Comparison of ENCODE assay signal across 11 cellular contexts in genomic region chr12:116121453-116121871, GRCh38.
DNase-seq lines count a peak whose midpoint lies in the region; ATAC-seq and TF ChIP-seq lines count a peak whose summit lies in the region.
"Had no signal": no experiment of that assay in that cellular context is flagged by ENCODE, and none has a peak within 500 bp of the region (broad histone marks: within the 10 kb centered on the region; RNA-seq: fewer than 3 reads in every experiment).

No MANE protein-coding gene starts in this region.

- no peaks in the 10 kb centered on the region for H3K36me3 Mint-ChIP-seq in activated T-cell treated with anti-CD3 and anti-CD28 coated beads, Interleukin-2, amount 50 U/mL, for 24 hours (ENCODE audit: low read depth)

- H3K4me3 Mint-ChIP-seq in activated T-cell treated with anti-CD3 and anti-CD28 coated beads, Interleukin-2, amount 50 U/mL, for 24 hours, result peak overlapping the region; percentile 37

- H3K4me1 ChIP-seq in uterus, result peaks cover 0 to 22% of the 10 kb centered on the region in 2 donors

- intact Hi-C loops in sciatic nerve (cut with DNase I), result no loop called here
- intact Hi-C loops in uterus (cut with DNase I; ENCODE audit: low total_unique reads), result no loop called here

- H3K4me3 ChIP-seq in epithelial cell of esophagus (ENCODE audit: low read length), result no peak overlapping the region
- H3K4me3 ChIP-seq in uterus, result no peak overlapping the region

- no peak for TF ChIP-seq CTCF in epithelial cell of esophagus (IDR thresholded peaks at IDR 0.05; ENCODE audit: insufficient read depth, low read depth, low read length, missing control alignments)
- no peak for TF ChIP-seq CTCF in uterus (IDR thresholded peaks at IDR 0.05)

- H3K27me3 ChIP-seq in uterus, result no peaks in the 10 kb centered on the region

- peak; percentile 74 for ATAC-seq in sciatic nerve
- ATAC-seq: HCT116 had no signal

- no peak for TF ChIP-seq POLR2A in uterus (IDR thresholded peaks at IDR 0.05)

- peak overlapping the region; percentile 60 for H3K27ac Mint-ChIP-seq in activated T-cell treated with anti-CD3 and anti-CD28 coated beads, Interleukin-2, amount 50 U/mL, for 24 hours

- no peaks in the 10 kb centered on the region for H3K9me3 ChIP-seq in uterus

- H3K27me3 Mint-ChIP-seq in activated T-cell treated with anti-CD3 and anti-CD28 coated beads, Interleukin-2, amount 50 U/mL, for 24 hours, result no peaks in the 10 kb centered on the region

- H3K36me3 ChIP-seq in uterus, result no peaks in the 10 kb centered on the region

- DNase-seq in activated T-cell treated with anti-CD3 and anti-CD28 coated beads, Interleukin-2, amount 50 U/mL, for 24 hours, result no peak
- DNase-seq in activated T-cell treated with anti-CD3 and anti-CD28 coated beads for 4 hours, result no peak
- DNase-seq in OCI-M1 (lab: John Stamatoyannopoulos, UW), result peak; percentile 60
- peak; percentile 45 for DNase-seq in epithelial cell of esophagus (ENCODE audit: low read depth)
- no peak for DNase-seq in sciatic nerve (ENCODE audit: low spot score)
- DNase-seq in uterus, result no peak
- DNase-seq in H4 (ENCODE audit: low spot score), result no peak
- DNase-seq in activated effector memory CD4-positive, alpha-beta T cell treated with anti-CD3 and anti-CD28 coated beads, Interleukin-2, amount 50 U/mL, for 16 hours, result no peak
- DNase-seq: occipital lobe had no signal

- H3K9me3 Mint-ChIP-seq in activated T-cell treated with anti-CD3 and anti-CD28 coated beads, Interleukin-2, amount 50 U/mL, for 24 hours, result no peaks in the 10 kb centered on the region

- peaks cover 75% of the 10 kb centered on the region for H3K4me1 Mint-ChIP-seq in activated T-cell treated with anti-CD3 and anti-CD28 coated beads, Interleukin-2, amount 50 U/mL, for 24 hours (ENCODE audit: low read depth)

- H3K27ac ChIP-seq in uterus, result no peak overlapping the region
- H3K27ac ChIP-seq: C4-2B had no signal

Comparison
In these comparisons a context has a peak if more than half of its experiments do, and no peak if none do; other contexts are left out.
1. DNase-seq: peak in OCI-M1 (single experiment) and epithelial cell of esophagus (single experiment); none in activated T-cell treated with anti-CD3 and anti-CD28 coated beads, Interleukin-2, amount 50 U/mL, for 24 hours (single experiment), activated T-cell treated with anti-CD3 and anti-CD28 coated beads for 4 hours (single experiment), sciatic nerve (single experiment), uterus (0 of 2), H4 (single experiment) and activated effector memory CD4-positive, alpha-beta T cell treated with anti-CD3 and anti-CD28 coated beads, Interleukin-2, amount 50 U/mL, for 16 hours (single experiment).